In the genomic region with DNA sequence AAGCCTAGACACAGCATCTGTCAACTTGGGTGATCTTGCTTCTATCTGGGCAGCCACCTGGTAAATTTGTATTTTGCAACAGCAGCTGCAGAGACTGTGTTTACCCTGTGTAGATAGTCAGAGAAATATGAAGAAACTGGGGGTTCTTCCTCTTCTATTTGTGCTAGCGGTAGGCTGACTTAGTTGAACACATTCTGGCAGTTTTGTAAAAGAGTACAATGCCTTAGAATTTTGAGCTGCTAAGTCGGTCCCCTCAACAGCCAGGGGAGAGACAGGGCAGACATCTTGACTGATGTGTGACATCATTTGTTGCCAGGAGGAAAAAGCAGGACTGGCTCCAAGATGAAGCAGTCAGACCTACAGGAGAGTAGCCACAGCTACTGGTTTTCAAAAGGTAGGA, we compare ENCODE assay signal across 9 cellular contexts. TPM values are rescaled to one million over a fixed set of nuclear protein-coding genes. Genes with fewer than 3 reads are reported as not detected.
DNase-seq lines count a peak whose midpoint lies in the region; ATAC-seq and TF ChIP-seq lines count a peak whose summit lies in the region.
"Had no signal": no experiment of that assay in that cellular context is flagged by ENCODE, and none has a peak within 500 bp of the region (broad histone marks: within the 10 kb centered on the region; RNA-seq: fewer than 3 reads in every experiment).

No MANE protein-coding gene starts in this region.

- TF ChIP-seq CTCF in heart left ventricle (IDR thresholded peaks at IDR 0.05): no peak
- TF ChIP-seq CTCF in left ventricle myocardium inferior (IDR thresholded peaks at IDR 0.05; ENCODE audit: borderline replicate concordance): no peak

- WGBS in heart left ventricle, 4 donors: 34 to 60% (median 56%) methylated on average over 2 of the region's 2 CpGs

- H3K4me3 ChIP-seq in heart left ventricle (no peak overlapping the region), left ventricle myocardium inferior (no peak overlapping the region)

- no peak for TF ChIP-seq POLR2A in heart left ventricle (IDR thresholded peaks at IDR 0.05)

- H3K4me1 ChIP-seq in heart left ventricle (peaks cover 0 to 31% (median 0%) of the 10 kb centered on the region in 12 donors), left ventricle myocardium inferior (peaks cover 8% of the 10 kb centered on the region)

- DNase-seq in heart left ventricle: no peak
- no peak for DNase-seq in left ventricle myocardium inferior
- DNase-seq in NCI-H460 (ENCODE audit: extremely low read depth, low read depth): peak; percentile 16
- DNase-seq in cerebellum (ENCODE audit: low spot score): peak; percentile 86
- DNase-seq in putamen (ENCODE audit: low spot score): peak; percentile 5
- no peak for DNase-seq in NCI-H187 (lab: John Stamatoyannopoulos, UW)
- DNase-seq in H4 (ENCODE audit: low spot score): no peak

- intact Hi-C loops in heart left ventricle (cut with DNase I) (no loop called here), left ventricle myocardium inferior (cut with micrococcal nuclease) (no loop called here)

- H3K36me3 ChIP-seq in heart left ventricle (no peaks in the 10 kb centered on the region), left ventricle myocardium inferior (no peaks in the 10 kb centered on the region)

- ATAC-seq in heart left ventricle: peak in 3 of 4 donors; percentile 75 to 84 (median 80)
- ATAC-seq in HG03378 (IDR thresholded peaks at IDR 0.05; ENCODE audit: unreplicated experiment): no peak

- H3K9me3 ChIP-seq in heart left ventricle (peaks cover 0 to 2% (median 0%) of the 10 kb centered on the region in 12 donors), left ventricle myocardium inferior (replicated peaks) (peaks cover 5% of the 10 kb centered on the region)

- H3K27me3 ChIP-seq in heart left ventricle: peaks cover 0 to 5% (median 0%) of the 10 kb centered on the region in 9 donors
- peaks cover 5% of the 10 kb centered on the region for H3K27me3 ChIP-seq in left ventricle myocardium inferior (ENCODE audit: low read depth)

- H3K27ac ChIP-seq in heart left ventricle: peak overlapping the region in 1 of 12 donors; percentile 4
- no peak overlapping the region for H3K27ac ChIP-seq in left ventricle myocardium inferior (replicated peaks)

RNA-seq across cellular contexts. Expression of gene KCNJ6, which starts 53.7 kb away (rescaled TPM):
- not detected for total RNA-seq in heart left ventricle
- polyA plus RNA-seq in heart left ventricle: not detected
- total RNA-seq in left ventricle myocardium inferior: not detected
- 0.07 TPM in 1 of 2 replicates, not detected in the other for total RNA-seq in NCI-H460 (2014; rRNA removed; shearing (Covaris generic))
- not detected in 2 replicates for polyA plus RNA-seq in NCI-H460 (2014; cell fraction: nucleus; rRNA removed)
- total RNA-seq in cerebellum: 14.5 TPM
- total RNA-seq in H4 (2014; rRNA removed; shearing (Covaris generic)): not detected in 2 replicates
- total RNA-seq: CD4-positive, CD25-positive, alpha-beta regulatory T cell had no signal
- polyA plus RNA-seq: CD4-positive, CD25-positive, alpha-beta regulatory T cell had no signal

Comparison
In these comparisons a context has a peak if more than half of its experiments do, and no peak if none do; other contexts are left out.
1. DNase-seq: peak in NCI-H460 (single experiment), cerebellum (single experiment) and putamen (single experiment); none in heart left ventricle (0 of 5), left ventricle myocardium inferior (single experiment), NCI-H187 (0 of 2) and H4 (single experiment).
2. RNA of gene KCNJ6, which starts 53.7 kb away (total RNA-seq): 14.5 TPM in cerebellum (single experiment); 0.07 TPM in NCI-H460, not detected in heart left ventricle, not detected in left ventricle myocardium inferior (single experiment) and not detected in H4; every median in the first group is over 10 times any median in the second.